Comparison of ENCODE assay signal across 11 cellular contexts in the genomic region with DNA sequence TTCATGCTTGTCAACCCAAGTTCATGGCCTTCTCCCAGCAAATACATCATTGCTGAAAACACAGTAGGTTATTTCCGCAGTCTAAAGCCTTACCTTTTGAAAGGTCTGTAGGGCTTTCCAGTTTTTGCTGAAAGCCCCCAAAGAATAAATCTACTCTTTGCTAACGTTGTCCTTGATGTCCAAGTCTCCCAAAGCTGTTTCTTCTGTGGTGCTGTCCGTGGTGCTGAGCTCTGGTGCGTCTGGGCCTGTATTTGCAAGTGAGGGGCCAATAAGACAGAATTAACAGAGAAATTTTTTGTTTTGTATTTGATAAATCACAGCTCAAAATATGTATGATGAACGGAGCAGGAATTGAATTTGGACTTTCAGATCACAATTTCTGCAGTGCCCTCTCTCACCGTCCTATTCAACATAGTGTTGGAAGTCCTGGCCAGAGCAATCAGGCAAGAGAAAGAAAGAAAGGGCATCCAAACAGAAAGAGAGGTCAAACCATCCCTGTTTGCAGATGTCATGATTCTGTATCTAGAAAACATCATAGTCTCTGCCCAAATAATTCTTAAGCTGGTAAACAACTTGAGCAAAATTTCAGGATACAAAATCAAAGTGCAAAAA. TPM values are rescaled to one million over a fixed set of nuclear protein-coding genes. Genes with fewer than 3 reads are reported as not detected.
DNase-seq lines count a peak whose midpoint lies in the region; ATAC-seq, FAIRE-seq and TF ChIP-seq lines count a peak whose summit lies in the region.
"Had no signal": no experiment of that assay in that cellular context is flagged by ENCODE, and none has a peak within 500 bp of the region (broad histone marks: within the 10 kb centered on the region; RNA-seq: fewer than 3 reads in every experiment).

No MANE protein-coding gene starts in this region.

- no peak for TF ChIP-seq RAD21 in GM12878 (IDR thresholded peaks at IDR 0.05; ENCODE audit: insufficient read depth, low read depth, low read length)

- H3K4me2 ChIP-seq in MM.1S (ENCODE audit: low read depth, low read length) (no peak overlapping the region), GM12878 (ENCODE audit: control insufficient read depth, insufficient read depth) (no peak overlapping the region)

- POLR2A ChIA-PET in GM12878 (lab: Charles Lee), result interaction anchor here (0.6 kb wide), 1 partner anchor 117 kb away, joined by 3 read pairs; no protein-coding TSS in a partner anchor

- SMC1A ChIA-PET in GM12878 (lab: Charles Lee; ENCODE audit: uncharacterized antibody, unreplicated experiment), result interaction anchor here (1.0 to 1.7 kb wide), 2 partner anchors 19 to 94 kb away, joined by 3 to 4 read pairs; no protein-coding TSS in a partner anchor

- WGBS in GM12878 (ENCODE audit: insufficient coverage, insufficient replicate concordance, low lambda C conversion rate, missing lambda C conversion rate), result 35% methylated on average over 6 of the region's 6 CpGs

- intact Hi-C loops in GM12878 (cut with micrococcal nuclease; ENCODE audit: unreplicated experiment), result no loop called here

- H3K9ac ChIP-seq in MM.1S (ENCODE audit: low read length) (no peak overlapping the region), GM12878 (ENCODE audit: control insufficient read depth, insufficient read depth, low read length) (no peak overlapping the region)

- H4K20me1 ChIP-seq in MM.1S (ENCODE audit: insufficient read depth, low read length) (no peaks in the 10 kb centered on the region), GM12878 (ENCODE audit: control insufficient read depth, insufficient read depth) (no peaks in the 10 kb centered on the region)

- no peaks in the 10 kb centered on the region for H3F3A ChIP-seq in MM.1S (ENCODE audit: insufficient read depth, low read length)

- no peak for TF ChIP-seq POLR2A in GM12878 (IDR thresholded peaks at IDR 0.05; ENCODE audit: low read depth, low read length)

- TF ChIP-seq CTCF in MM.1S (IDR thresholded peaks at IDR 0.05; ENCODE audit: low read length) (no peak), GM12878 (IDR thresholded peaks at IDR 0.05 in 2 of 3, conservative IDR thresholded peaks at IDR 0.05 in 1 of 3; ENCODE audit: control insufficient read depth in 2 of 3, extremely low read depth in 1 of 3, insufficient read depth in 1 of 3, low read depth in 3 of 3, low read length in 3 of 3) (no peak), D721Med (IDR thresholded peaks at IDR 0.05; ENCODE audit: insufficient read depth, missing control alignments) (no peak)

- no peak overlapping the region for H3K27ac ChIP-seq in MM.1S (ENCODE audit: low read length)
- no peak overlapping the region for H3K27ac ChIP-seq in GM12878 (ENCODE audit: control insufficient read depth, insufficient read depth)
- H3K27ac ChIP-seq: spleen had no signal

- BruUV-seq in GM12878 (replicated peaks; lab: Mats Ljungman, UMichigan), result no TSS peak

- TF ChIP-seq EP300 in GM12878 (IDR thresholded peaks at IDR 0.05; ENCODE audit: borderline replicate concordance in 1 of 2, control insufficient read depth in 1 of 2, low read depth in 2 of 2, low read length in 2 of 2), result no peak

- in situ Hi-C loops in GM12878 (cut with MboI), result no loop called here

- no peak overlapping the region for H3K4me3 ChIP-seq in MM.1S (ENCODE audit: low read length)
- H3K4me3 ChIP-seq in GM12878, result no peak overlapping the region
- H3K4me3 ChIP-seq: spleen had no signal

- H3K9me3 ChIP-seq in MM.1S (replicated peaks; ENCODE audit: insufficient read depth, low read length) (no peaks in the 10 kb centered on the region), GM12878 (replicated peaks; ENCODE audit: control insufficient read depth, insufficient read depth, low read length) (no peaks in the 10 kb centered on the region)
- H3K9me3 ChIP-seq: spleen had no signal

- ATAC-seq in GM12878, result no peak

- peaks cover 9% of the 10 kb centered on the region for H3K27me3 ChIP-seq in MM.1S (replicated peaks; ENCODE audit: insufficient read depth, low read length)
- H3K27me3 ChIP-seq in GM12878 (replicated peaks in 1 of 2; ENCODE audit: control insufficient read depth in 2 of 2, insufficient read depth in 2 of 2, low read length in 1 of 2), result peaks cover 0 to 1% of the 10 kb centered on the region in 2 experiments; a peak in 2 of 4 replicates

- no peaks in the 10 kb centered on the region for H3K4me1 ChIP-seq in MM.1S (ENCODE audit: low read length)
- no peaks in the 10 kb centered on the region for H3K4me1 ChIP-seq in GM12878 (ENCODE audit: control insufficient read depth, insufficient read depth, low read length)
- H3K4me1 ChIP-seq: spleen had no signal

- H3K79me2 ChIP-seq in MM.1S (ENCODE audit: low read length), result no peaks in the 10 kb centered on the region
- H3K79me2 ChIP-seq in GM12878 (ENCODE audit: control insufficient read depth, insufficient read depth, low read length), result no peaks in the 10 kb centered on the region

- no peaks in the 10 kb centered on the region for H3K9me2 ChIP-seq in MM.1S (replicated peaks; ENCODE audit: insufficient read depth, low read length)

- CTCF ChIA-PET in GM12878 (lab: Yijun Ruan, JAX), result no interaction called here

- RAD21 ChIA-PET in GM12878 (lab: Charles Lee; ENCODE audit: unreplicated experiment), result no interaction called here

- no peak for FAIRE-seq in GM12878 (lab: Jason Lieb, UNC)
- FAIRE-seq in D721Med (lab: Jason Lieb, UNC), result no peak

- DNase-seq in GM03348 (ENCODE audit: low spot score) (peak; percentile 5), MM.1S (peak; percentile 45), GM12878 (ENCODE audit: low read depth, low spot score) (no peak), myocyte (ENCODE audit: low read depth) (peak; percentile 46), activated T-cell treated with anti-CD3 and anti-CD28 coated beads for 4 hours (no peak), D721Med (ENCODE audit: insufficient read length, low spot score) (no peak), hippocampal formation (lab: John Stamatoyannopoulos, UW) (no peak)
- DNase-seq: NK-92 treated with Interleukin-12 subunit alpha and Interleukin-12 subunit beta, amount 100 ng/mL, for 24 hours; spleen had no signal

- H2AFZ ChIP-seq in MM.1S (ENCODE audit: low read length) (no peak overlapping the region), GM12878 (ENCODE audit: control insufficient read depth, low read depth, low read length) (no peak overlapping the region)

- H3K36me3 ChIP-seq in MM.1S (replicated peaks; ENCODE audit: insufficient read depth, low read length), result no peaks in the 10 kb centered on the region
- no peaks in the 10 kb centered on the region for H3K36me3 ChIP-seq in GM12878 (ENCODE audit: control insufficient read depth in 2 of 2, insufficient read depth in 2 of 2, low read length in 1 of 2)
- H3K36me3 ChIP-seq: spleen had no signal

RNA-seq across cellular contexts. Expression of a gene that starts 9.8 kb away (rescaled TPM):
- not detected in 2 replicates for total RNA-seq in GM12878 (2013; cell fraction: nucleolus; rRNA removed)
- total RNA-seq in GM12878 (2014; rRNA removed) (not detected in 2 replicates), GM12878 (2014; rRNA removed; fragmentation: Illumina TruSeq; extraction: Trizol) (not detected in 2 replicates), GM12878 (2021) (not detected in 2 replicates), myocyte (not detected in 2 replicates)
- polyA plus RNA-seq in GM12878 (2011; ENCODE audit: low read depth), result not detected
- polyA plus RNA-seq in GM12878 (2011; rRNA removed) (not detected in 2 replicates), GM12878 (2014; fragmentation: Illumina TruSeq; extraction: Trizol) (not detected in 2 replicates), GM12878 (2014; fragmentation: Nextera tagmentation; extraction: Ambion mirVana) (not detected), GM12878 (2014; rRNA removed) (not detected in 2 replicates), GM12878 (2016; fragmentation: Nextera tagmentation; extraction: Ambion mirVana) (not detected)
- polyA plus RNA-seq in GM12878 (2011; cell fraction: cytosol; rRNA removed), result not detected in 2 replicates
- polyA plus RNA-seq in GM12878 (2011; cell fraction: nucleus; rRNA removed), result not detected in 2 replicates
- not detected in 2 replicates for polyA plus RNA-seq in GM12878 (2012)
- polyA minus RNA-seq in GM12878 (2011; rRNA and poly(A)+ RNA removed), result not detected in 2 replicates
- polyA minus RNA-seq in GM12878 (2011; cell fraction: cytosol; rRNA and poly(A)+ RNA removed), result not detected in 2 replicates
- not detected in 2 replicates for polyA minus RNA-seq in GM12878 (2011; cell fraction: nucleus; rRNA and poly(A)+ RNA removed)
- polyA plus RNA-seq in myocyte (2012), result not detected
- total RNA-seq: mesothelial cell of epicardium, spleen had no signal
- polyA plus RNA-seq: adipose tissue, spleen had no signal

RNA-seq across cellular contexts. Expression of a gene that starts 43.6 kb away (rescaled TPM):
- total RNA-seq in GM12878 (2013; cell fraction: nucleolus; rRNA removed), result not detected in 2 replicates
- total RNA-seq in GM12878 (2014; rRNA removed) (not detected in 2 replicates), GM12878 (2014; rRNA removed; fragmentation: Illumina TruSeq; extraction: Trizol) (not detected in 2 replicates), GM12878 (2021) (not detected in 2 replicates), myocyte (not detected in 2 replicates)
- not detected for polyA plus RNA-seq in GM12878 (2011; ENCODE audit: low read depth)
- polyA plus RNA-seq in GM12878 (2011; rRNA removed) (not detected in 2 replicates), GM12878 (2014; fragmentation: Illumina TruSeq; extraction: Trizol) (not detected in 2 replicates), GM12878 (2014; fragmentation: Nextera tagmentation; extraction: Ambion mirVana) (not detected), GM12878 (2014; rRNA removed) (not detected in 2 replicates), GM12878 (2016; fragmentation: Nextera tagmentation; extraction: Ambion mirVana) (not detected)
- polyA plus RNA-seq in GM12878 (2011; cell fraction: cytosol; rRNA removed), result not detected in 2 replicates
- polyA plus RNA-seq in GM12878 (2011; cell fraction: nucleus; rRNA removed), result not detected in 2 replicates
- not detected in 2 replicates for polyA plus RNA-seq in GM12878 (2012)
- polyA minus RNA-seq in GM12878 (2011; rRNA and poly(A)+ RNA removed), result not detected in 2 replicates
- not detected in 2 replicates for polyA minus RNA-seq in GM12878 (2011; cell fraction: cytosol; rRNA and poly(A)+ RNA removed)
- not detected in 2 replicates for polyA minus RNA-seq in GM12878 (2011; cell fraction: nucleus; rRNA and poly(A)+ RNA removed)
- not detected for polyA plus RNA-seq in myocyte (2012)
- total RNA-seq: mesothelial cell of epicardium, spleen had no signal
- polyA plus RNA-seq: adipose tissue, spleen had no signal

RNA-seq across cellular contexts. Expression of a gene that starts 58.4 kb away (rescaled TPM):
- 0.81 TPM in 1 of 2 replicates, not detected in the other for total RNA-seq in GM12878 (2013; cell fraction: nucleolus; rRNA removed)
- total RNA-seq in GM12878 (2014; rRNA removed) (6.9 and 9.0 TPM in 2 replicates), GM12878 (2014; rRNA removed; fragmentation: Illumina TruSeq; extraction: Trizol) (5.2 and 6.2 TPM in 2 replicates), GM12878 (2021) (4.9 and 6.6 TPM in 2 replicates), myocyte (not detected in 2 replicates)
- 39.7 TPM for polyA plus RNA-seq in GM12878 (2011; ENCODE audit: low read depth)
- polyA plus RNA-seq in GM12878 (2011; rRNA removed) (9.3 and 12.2 TPM in 2 replicates), GM12878 (2014; fragmentation: Illumina TruSeq; extraction: Trizol) (8.1 and 8.5 TPM in 2 replicates), GM12878 (2014; fragmentation: Nextera tagmentation; extraction: Ambion mirVana) (10 to 100 TPM; 21.0 to 34.6 TPM), GM12878 (2014; rRNA removed) (5.2 and 7.6 TPM in 2 replicates), GM12878 (2016; fragmentation: Nextera tagmentation; extraction: Ambion mirVana) (1 to 10 TPM; 5.1 to 6.2 TPM)
- polyA plus RNA-seq in GM12878 (2011; cell fraction: cytosol; rRNA removed), result 6.7 and 7.4 TPM in 2 replicates
- polyA plus RNA-seq in GM12878 (2011; cell fraction: nucleus; rRNA removed), result 2.0 and 5.1 TPM in 2 replicates
- 23.9 and 27.5 TPM in 2 replicates for polyA plus RNA-seq in GM12878 (2012)
- polyA minus RNA-seq in GM12878 (2011; rRNA and poly(A)+ RNA removed), result 5.9 and 10.5 TPM in 2 replicates
- 2.6 TPM in 1 of 2 replicates, not detected in the other for polyA minus RNA-seq in GM12878 (2011; cell fraction: cytosol; rRNA and poly(A)+ RNA removed)
- polyA minus RNA-seq in GM12878 (2011; cell fraction: nucleus; rRNA and poly(A)+ RNA removed), result 1.2 TPM in 1 of 2 replicates, not detected in the other
- polyA plus RNA-seq in myocyte (2012), result not detected
- total RNA-seq: spleen had no signal
- polyA plus RNA-seq: adipose tissue, spleen had no signal

Comparison
In these comparisons a context has a peak if more than half of its experiments do, and no peak if none do; other contexts are left out.
1. DNase-seq: peak in GM03348 (single experiment), MM.1S (single experiment) and myocyte (single experiment); none in GM12878 (single experiment), activated T-cell treated with anti-CD3 and anti-CD28 coated beads for 4 hours (single experiment), D721Med (single experiment) and hippocampal formation (0 of 2).